ENCODE assay signal across 18 cellular contexts in the genomic region with DNA sequence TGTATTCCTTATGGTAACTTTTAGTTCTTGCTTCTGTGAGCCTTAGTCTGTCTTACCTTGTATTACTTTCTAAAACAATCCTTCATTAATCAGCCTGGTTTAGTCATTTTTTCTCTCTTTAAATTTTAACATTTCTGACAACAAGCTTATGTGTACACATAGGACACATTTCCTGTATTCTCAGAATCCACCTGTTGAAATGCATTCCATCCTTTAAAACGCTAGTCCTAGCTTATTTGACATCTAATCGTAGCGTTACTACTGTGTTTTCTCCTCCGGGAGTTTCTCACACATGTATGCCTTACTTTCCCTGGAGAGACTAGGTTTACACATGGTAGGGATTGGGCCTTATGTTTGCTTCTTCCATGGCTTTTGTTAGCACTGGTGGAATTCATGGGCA. TPM values are rescaled to one million over a fixed set of nuclear protein-coding genes. Genes with fewer than 3 reads are reported as not detected.
DNase-seq lines count a peak whose midpoint lies in the region; TF ChIP-seq lines count a peak whose summit lies in the region.
"Had no signal": no experiment of that assay in that cellular context is flagged by ENCODE, and none has a peak within 500 bp of the region (broad histone marks: within the 10 kb centered on the region; RNA-seq: fewer than 3 reads in every experiment).

No MANE protein-coding gene starts in this region.

- no peaks in the 10 kb centered on the region for H3K9me3 Mint-ChIP-seq in T-helper 1 cell treated with Interleukin-12 subunit alpha and Interleukin-12 subunit beta and Interleukin-4 antibody, amounts not matched to agents 30 μg/mL and 1 μg/mL, for 36 hours
- H3K9me3 Mint-ChIP-seq in brain (no peaks in the 10 kb centered on the region), neural crest cell (no peaks in the 10 kb centered on the region)
- H3K9me3 Mint-ChIP-seq: CD4-positive, alpha-beta memory T cell had no signal

- H3K36me3 ChIP-seq in HUES48 (ENCODE audit: control insufficient read depth, insufficient read depth, low read length): peaks cover 52% of the 10 kb centered on the region

- H3K9me3 ChIP-seq in HUES48 (ENCODE audit: control insufficient read depth, insufficient read depth, low read length): no peaks in the 10 kb centered on the region
- H3K9me3 ChIP-seq: gastrocnemius medialis, pancreas had no signal

- no peak for TF ChIP-seq CTCF in brain (conservative IDR thresholded peaks at IDR 0.05)
- TF ChIP-seq CTCF in neural crest cell (conservative IDR thresholded peaks at IDR 0.05): no peak

- H3K4me3 ChIP-seq in HUES48 (ENCODE audit: low read depth, low read length): peak overlapping the region; percentile 41
- H3K4me3 ChIP-seq: gastrocnemius medialis, pancreas had no signal

- peak overlapping the region; percentile 3 for H3K4me3 Mint-ChIP-seq in T-helper 1 cell treated with Interleukin-12 subunit alpha and Interleukin-12 subunit beta and Interleukin-4 antibody, amounts not matched to agents 30 μg/mL and 1 μg/mL, for 36 hours
- H3K4me3 Mint-ChIP-seq in brain: peak overlapping the region in 4 of 5 experiments; percentile 45 to 85 (median 56)
- peak overlapping the region; percentile 83 for H3K4me3 Mint-ChIP-seq in neural crest cell

- H3K27me3 ChIP-seq in HUES48 (ENCODE audit: control insufficient read depth, insufficient read depth, low read length): no peaks in the 10 kb centered on the region
- H3K27me3 ChIP-seq: gastrocnemius medialis, pancreas had no signal

- H3K27ac Mint-ChIP-seq in T-helper 1 cell treated with Interleukin-12 subunit alpha and Interleukin-12 subunit beta and Interleukin-4 antibody, amounts not matched to agents 30 μg/mL and 1 μg/mL, for 36 hours: peak overlapping the region; percentile 10
- H3K27ac Mint-ChIP-seq in brain: peak overlapping the region in 2 of 5 experiments; percentile 16 to 46
- H3K27ac Mint-ChIP-seq in neural crest cell (ENCODE audit: unreplicated experiment): no peak overlapping the region

- intact Hi-C loops in posterior vena cava (cut with DNase I): no loop called here

- H3K4me1 Mint-ChIP-seq in T-helper 1 cell treated with Interleukin-12 subunit alpha and Interleukin-12 subunit beta and Interleukin-4 antibody, amounts not matched to agents 30 μg/mL and 1 μg/mL, for 36 hours (ENCODE audit: low read depth): peaks cover 37% of the 10 kb centered on the region
- peaks cover 63% of the 10 kb centered on the region for H3K4me1 Mint-ChIP-seq in brain
- peaks cover 43% of the 10 kb centered on the region for H3K4me1 Mint-ChIP-seq in neural crest cell

- peaks cover 50% of the 10 kb centered on the region for H3K4me1 ChIP-seq in HUES48 (ENCODE audit: control insufficient read depth, insufficient read depth, low read length)

- H3K9ac ChIP-seq in HUES48 (ENCODE audit: low read depth, low read length): no peak overlapping the region

- H3K27me3 Mint-ChIP-seq in T-helper 1 cell treated with Interleukin-12 subunit alpha and Interleukin-12 subunit beta and Interleukin-4 antibody, amounts not matched to agents 30 μg/mL and 1 μg/mL, for 36 hours (ENCODE audit: low read depth): no peaks in the 10 kb centered on the region
- H3K27me3 Mint-ChIP-seq in brain (no peaks in the 10 kb centered on the region), neural crest cell (ENCODE audit: low read depth) (no peaks in the 10 kb centered on the region)
- H3K27me3 Mint-ChIP-seq: CD4-positive, alpha-beta memory T cell had no signal

- H3K27ac ChIP-seq in HUES48 (ENCODE audit: low read depth, low read length): peak overlapping the region; percentile 47
- H3K27ac ChIP-seq: gastrocnemius medialis, pancreas, VCaP had no signal

- DNase-seq in T-helper 1 cell: no peak
- no peak for DNase-seq in neural crest cell (ENCODE audit: low read depth, low spot score)
- no peak for DNase-seq in posterior vena cava (ENCODE audit: low spot score)
- no peak for DNase-seq in effector CD4-positive, alpha-beta T cell
- DNase-seq in CD1c-positive myeloid dendritic cell (ENCODE audit: extremely low spot score): no peak
- DNase-seq: 8988T; CD4-positive, alpha-beta memory T cell; central memory CD4-positive, alpha-beta T cell; gastrocnemius medialis; islet precursor cell; NCI-H1694 treated with DMSO at 0.1 percent for 48 hours; NCI-H510A treated with DMSO at 0.1 percent for 48 hours; pancreas; stimulated activated CD4-positive, alpha-beta T cell treated with anti-CD3 and anti-CD28 coated beads, Interleukin-12 subunit alpha, Interleukin-12 subunit beta, amount 100 ng/mL, for 4 hours had no signal

- H3K36me3 Mint-ChIP-seq in T-helper 1 cell treated with Interleukin-12 subunit alpha and Interleukin-12 subunit beta and Interleukin-4 antibody, amounts not matched to agents 30 μg/mL and 1 μg/mL, for 36 hours (ENCODE audit: low read depth): peaks cover 39% of the 10 kb centered on the region
- H3K36me3 Mint-ChIP-seq in brain (peaks cover 56% of the 10 kb centered on the region), neural crest cell (ENCODE audit: low read depth) (peaks cover 22% of the 10 kb centered on the region)

RNA-seq across cellular contexts. Expression of gene TARS1, which starts 3.8 kb away (rescaled TPM):
- 125 TPM for polyA plus RNA-seq in brain (ENCODE audit: insufficient read depth, low read depth, low replicate concordance)
- total RNA-seq in neural crest cell (211 and 214 TPM in 2 replicates), posterior vena cava (100 to 1,000 TPM in 1 of 2 donors, 10 to 100 TPM in 1; 85.9 to 113 TPM)

Comparison
In these comparisons a context has a peak if more than half of its experiments do, and no peak if none do; other contexts are left out.
1. H3K4me3 Mint-ChIP-seq: peak in every context shown above with its lines; median percentile 83 in neural crest cell; 56 in brain; 3 in T-helper 1 cell treated with Interleukin-12 subunit alpha and Interleukin-12 subunit beta and Interleukin-4 antibody, amounts not matched to agents 30 μg/mL and 1 μg/mL, for 36 hours.